9 cellular contexts compared by ENCODE assay signal in genomic region chr11:46826310-46827044, GRCh38. TPM values are rescaled to one million over a fixed set of nuclear protein-coding genes. Genes with fewer than 3 reads are reported as not detected.
DNase-seq lines count a peak whose midpoint lies in the region; ATAC-seq and TF ChIP-seq lines count a peak whose summit lies in the region.
"Had no signal": no experiment of that assay in that cellular context is flagged by ENCODE, and none has a peak within 500 bp of the region (broad histone marks: within the 10 kb centered on the region; RNA-seq: fewer than 3 reads in every experiment).

No MANE protein-coding gene starts in this region.

- no peaks in the 10 kb centered on the region for H3K9me3 Mint-ChIP-seq in activated naive CD4-positive, alpha-beta T cell treated with anti-CD3 and anti-CD28 coated beads for 36 hours

- no peak for TF ChIP-seq POLR2A in gastroesophageal sphincter (IDR thresholded peaks at IDR 0.05)

- no peaks in the 10 kb centered on the region for H3K27me3 Mint-ChIP-seq in activated naive CD4-positive, alpha-beta T cell treated with anti-CD3 and anti-CD28 coated beads for 36 hours (ENCODE audit: low read depth)

- no peak overlapping the region for H3K27ac Mint-ChIP-seq in activated naive CD4-positive, alpha-beta T cell treated with anti-CD3 and anti-CD28 coated beads for 36 hours

- WGBS in gastroesophageal sphincter (ENCODE audit: low coverage in 1 of 2), 2 donors = no CpG with 5 or more reads among the region's 32 CpGs

- H3K27me3 ChIP-seq in gastroesophageal sphincter = no peaks in the 10 kb centered on the region
- no peaks in the 10 kb centered on the region for H3K27me3 ChIP-seq in neuron (ENCODE audit: insufficient read depth, low read length)

- peaks cover 3% of the 10 kb centered on the region for H3K36me3 Mint-ChIP-seq in activated naive CD4-positive, alpha-beta T cell treated with anti-CD3 and anti-CD28 coated beads for 36 hours (ENCODE audit: low read depth)

- no peak for DNase-seq in AG09309 (ENCODE audit: low read depth)
- peak; percentile 52 to 80 for DNase-seq in SHP77 (lab: John Stamatoyannopoulos, UW)
- DNase-seq in activated naive CD4-positive, alpha-beta T cell treated with anti-CD3 and anti-CD28 coated beads for 36 hours = peak; percentile 66
- DNase-seq in stromal cell of bone marrow (ENCODE audit: low read depth) = peak; percentile 65

- H3K4me1 Mint-ChIP-seq in activated naive CD4-positive, alpha-beta T cell treated with anti-CD3 and anti-CD28 coated beads for 36 hours (ENCODE audit: low read depth) = peaks cover 24% of the 10 kb centered on the region

- CTCF ChIA-PET in activated naive CD4-positive, alpha-beta T cell treated with anti-CD3 and anti-CD28 coated beads for 36 hours (lab: Charles Lee) = interaction anchor here (0.5 to 1.2 kb wide), 3 partner anchors 14 to 1027 kb away, joined by 3 to 5 read pairs (median 4); no protein-coding TSS in a partner anchor

- intact Hi-C loops in activated naive CD4-positive, alpha-beta T cell treated with anti-CD3 and anti-CD28 coated beads for 36 hours (cut with micrococcal nuclease) = loop anchor here (2.0 kb wide), 2 partner anchors 18 to 20 kb away; partner anchors contain the start of gene CKAP5

- H3K4me1 ChIP-seq in gastroesophageal sphincter (peaks cover 7 to 39% (median 20%) of the 10 kb centered on the region in 3 donors), neuron (ENCODE audit: insufficient read depth, low read length) (peaks cover 16% of the 10 kb centered on the region)

- H3K4me3 Mint-ChIP-seq in activated naive CD4-positive, alpha-beta T cell treated with anti-CD3 and anti-CD28 coated beads for 36 hours = peak overlapping the region; percentile 60

- H3K9me3 ChIP-seq in gastroesophageal sphincter (no peaks in the 10 kb centered on the region), neuron (ENCODE audit: low read length) (peaks cover 1% of the 10 kb centered on the region)

- H3K36me3 ChIP-seq in gastroesophageal sphincter = no peaks in the 10 kb centered on the region
- peaks cover 3% of the 10 kb centered on the region for H3K36me3 ChIP-seq in neuron (ENCODE audit: insufficient read depth, low read length)

- H2AFZ ChIP-seq in neuron (ENCODE audit: low read depth, low read length) = peak overlapping the region; percentile 28

- peak overlapping the region; percentile 29 to 90 (median 84) for H3K27ac ChIP-seq in gastroesophageal sphincter
- H3K27ac ChIP-seq: HL-60 had no signal

- TF ChIP-seq CTCF in AG09309 (IDR thresholded peaks at IDR 0.05; ENCODE audit: control insufficient read depth, insufficient read depth, low read depth, low read length, missing control alignments) = no peak
- peak in 3 of 4 experiments; percentile 22 to 49 (median 28) for TF ChIP-seq CTCF in gastroesophageal sphincter (IDR thresholded peaks at IDR 0.05)

- no peak for TF ChIP-seq EP300 in gastroesophageal sphincter (IDR thresholded peaks at IDR 0.05)

- peak; percentile 99 for ATAC-seq in GM19043 (IDR thresholded peaks at IDR 0.05; ENCODE audit: low read depth, unreplicated experiment)
- peak; percentile 99 for ATAC-seq in HG03432 (IDR thresholded peaks at IDR 0.05; ENCODE audit: unreplicated experiment)
- ATAC-seq in gastroesophageal sphincter = peak; percentile 99

- H3K4me3 ChIP-seq in AG09309 (ENCODE audit: control insufficient read depth, low read depth, low read length) = peak overlapping the region; percentile 64
- H3K4me3 ChIP-seq in gastroesophageal sphincter = peak overlapping the region; percentile 38 to 67
- peak overlapping the region; percentile 56 for H3K4me3 ChIP-seq in neuron (ENCODE audit: low read length)

RNA-seq across cellular contexts. Expression of gene CKAP5, which starts 19.6 kb away (rescaled TPM):
- total RNA-seq in activated naive CD4-positive, alpha-beta T cell treated with anti-CD3 and anti-CD28 coated beads for 36 hours = 100 to 1,000 TPM; 205 to 216 TPM
- 10 to 100 TPM; 39.8 to 46.9 (median 43.4) TPM for total RNA-seq in gastroesophageal sphincter

Comparison
In these comparisons a context has a peak if more than half of its experiments do, and no peak if none do; other contexts are left out.
1. RNA of gene CKAP5, which starts 19.6 kb away (total RNA-seq): 205 to 216 TPM in activated naive CD4-positive, alpha-beta T cell treated with anti-CD3 and anti-CD28 coated beads for 36 hours; 39.8 to 46.9 TPM in gastroesophageal sphincter; every median in the first group is over 4 times any median in the second.
2. Peak in every context shown above with its lines, with median percentiles within 50 percentile points of each other: H3K4me3 ChIP-seq and ATAC-seq.